ENCODE assay signal across 9 cellular contexts in the genomic region with DNA sequence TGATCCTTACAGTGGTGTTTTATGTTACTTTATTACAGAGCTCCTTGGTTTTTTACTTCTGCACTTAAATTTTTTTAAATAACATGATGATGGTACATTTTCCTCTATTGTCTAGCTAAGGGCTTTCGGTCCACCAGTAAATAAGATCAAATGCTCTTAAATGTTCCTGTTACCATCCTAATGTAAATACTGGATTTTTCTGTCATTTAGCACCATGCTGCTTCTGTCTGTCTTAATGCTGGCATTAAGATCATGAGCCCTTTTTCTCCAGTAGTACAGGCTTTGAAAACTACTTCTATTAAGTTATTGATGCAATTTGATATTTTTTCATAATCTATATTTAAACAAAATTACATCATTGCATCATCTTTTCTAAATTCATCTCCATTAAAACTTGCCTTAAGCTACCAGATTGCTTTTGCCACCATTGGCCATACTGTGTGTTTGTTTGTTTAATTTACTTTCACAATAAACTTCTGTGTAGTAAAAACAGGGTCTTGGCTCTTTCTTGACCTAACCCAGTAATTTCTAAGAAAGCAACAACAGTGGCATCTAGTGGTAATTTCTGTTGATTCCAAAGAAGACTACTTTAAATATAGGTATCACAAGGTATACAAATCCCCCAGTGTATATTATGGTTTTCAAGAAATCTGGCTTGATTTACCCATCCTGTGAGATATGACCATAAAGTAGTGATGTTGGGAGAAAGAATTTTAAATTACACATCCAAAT. TPM values are rescaled to one million over a fixed set of nuclear protein-coding genes. Genes with fewer than 3 reads are reported as not detected.
DNase-seq lines count a peak whose midpoint lies in the region; ATAC-seq and TF ChIP-seq lines count a peak whose summit lies in the region.
"Had no signal": no experiment of that assay in that cellular context is flagged by ENCODE, and none has a peak within 500 bp of the region (broad histone marks: within the 10 kb centered on the region; RNA-seq: fewer than 3 reads in every experiment).

No MANE protein-coding gene starts in this region.

- H3K79me1 ChIP-seq in mesenchymal stem cell (replicated peaks; ENCODE audit: low read length, poor library complexity, severe bottlenecking), result peaks cover 8% of the 10 kb centered on the region

- H2BK5ac ChIP-seq in mesenchymal stem cell (ENCODE audit: low read depth, low read length, poor library complexity, severe bottlenecking), result no peak overlapping the region

- TF ChIP-seq CTCF in DND-41 (IDR thresholded peaks at IDR 0.05; ENCODE audit: borderline replicate concordance, extremely low read depth, low read length, poor library complexity, severe bottlenecking), result peak; percentile 45

- peaks cover 7% of the 10 kb centered on the region for H3K4me1 Mint-ChIP-seq in activated naive CD4-positive, alpha-beta T cell treated with anti-CD3 and anti-CD28 coated beads for 36 hours (ENCODE audit: low read depth)

- no peaks in the 10 kb centered on the region for H3K9me3 ChIP-seq in DND-41 (ENCODE audit: insufficient read depth, low read length, severe bottlenecking)
- no peaks in the 10 kb centered on the region for H3K9me3 ChIP-seq in mesenchymal stem cell (ENCODE audit: control insufficient read depth, low read length)

- no peaks in the 10 kb centered on the region for H3K79me2 ChIP-seq in DND-41 (ENCODE audit: insufficient read depth, low read length)

- intact Hi-C loops in activated naive CD4-positive, alpha-beta T cell treated with anti-CD3 and anti-CD28 coated beads for 36 hours (cut with micrococcal nuclease), result loop anchor here (1.0 to 5.0 kb wide), 3 partner anchors 43 to 123 kb away; no protein-coding TSS in a partner anchor

- H4K91ac ChIP-seq in mesenchymal stem cell (ENCODE audit: low read length), result no peak overlapping the region

- H3K9ac ChIP-seq in DND-41 (ENCODE audit: low read depth, low read length), result no peak overlapping the region
- peak overlapping the region; percentile 0 for H3K9ac ChIP-seq in mesenchymal stem cell (ENCODE audit: low read length)

- H2BK12ac ChIP-seq in mesenchymal stem cell (ENCODE audit: low read length in 2 of 2), result no peak overlapping the region

- H4K8ac ChIP-seq in mesenchymal stem cell (ENCODE audit: low read length), result no peak overlapping the region

- no peak overlapping the region for H3K4me3 ChIP-seq in DND-41 (ENCODE audit: low read depth in 1 of 2, low read length in 2 of 2)
- no peak overlapping the region for H3K4me3 ChIP-seq in mesenchymal stem cell (ENCODE audit: insufficient read depth in 1 of 2, low read depth in 1 of 2, low read length in 2 of 2)

- H3K36me3 ChIP-seq in DND-41 (ENCODE audit: insufficient read depth, low read length) (peaks cover 39% of the 10 kb centered on the region), mesenchymal stem cell (ENCODE audit: control insufficient read depth in 1 of 2, insufficient read depth in 2 of 2, low read depth in 1 of 2, low read length in 2 of 2) (peaks cover 3 to 13% of the 10 kb centered on the region in 2 experiments)

- H3K4me2 ChIP-seq in DND-41 (ENCODE audit: insufficient read depth, low read length) (no peak overlapping the region), mesenchymal stem cell (ENCODE audit: low read length, poor library complexity, severe bottlenecking) (no peak overlapping the region)

- 100% methylated on average over 1 of the region's 1 CpG for WGBS in mesenchymal stem cell

- ATAC-seq in DND-41 (ENCODE audit: insufficient read depth, low read depth), result no peak

- no peak overlapping the region for H3K23ac ChIP-seq in mesenchymal stem cell (ENCODE audit: low read length in 2 of 2)

- no peaks in the 10 kb centered on the region; the same call in 1 of the 2 replicates for H4K20me1 ChIP-seq in DND-41 (ENCODE audit: insufficient read depth, low read length)

- H3K4ac ChIP-seq in mesenchymal stem cell (ENCODE audit: low read depth in 1 of 2, low read length in 2 of 2), result no peak overlapping the region

- DNase-seq in DND-41, result no peak
- DNase-seq in HT-29 (ENCODE audit: low spot score), result peak; percentile 37
- DNase-seq in astrocyte of the hippocampus (ENCODE audit: low read depth, low spot score), result peak; percentile 50
- DNase-seq in mesenchymal stem cell, result peak; percentile 67
- DNase-seq in NCI-H748 treated with DMSO at 0.1 percent for 48 hours (lab: John Stamatoyannopoulos, UW), result no peak
- no peak for DNase-seq in NCI-H146 (lab: John Stamatoyannopoulos, UW)
- no peak for DNase-seq in activated naive CD4-positive, alpha-beta T cell treated with anti-CD3 and anti-CD28 coated beads for 36 hours
- no peak for DNase-seq in NCI-H146 treated with DMSO at 0.1 percent for 48 hours (lab: John Stamatoyannopoulos, UW; ENCODE audit: unreplicated experiment)
- DNase-seq: NCI-H187 treated with DMSO at 0.1 percent for 48 hours had no signal

- H3K27me3 Mint-ChIP-seq in activated naive CD4-positive, alpha-beta T cell treated with anti-CD3 and anti-CD28 coated beads for 36 hours (ENCODE audit: low read depth), result no peaks in the 10 kb centered on the region

- H2BK15ac ChIP-seq in mesenchymal stem cell (ENCODE audit: low read depth, poor library complexity, severe bottlenecking), result no peak overlapping the region

- H2AFZ ChIP-seq in DND-41 (ENCODE audit: low read depth, low read length) (no peak overlapping the region), mesenchymal stem cell (ENCODE audit: low read depth, low read length) (no peak overlapping the region)

- no peak overlapping the region for H3K27ac Mint-ChIP-seq in activated naive CD4-positive, alpha-beta T cell treated with anti-CD3 and anti-CD28 coated beads for 36 hours

- H3K18ac ChIP-seq in mesenchymal stem cell (ENCODE audit: low read depth in 1 of 2, low read length in 2 of 2), result no peak overlapping the region

- no peaks in the 10 kb centered on the region for H3K9me3 Mint-ChIP-seq in activated naive CD4-positive, alpha-beta T cell treated with anti-CD3 and anti-CD28 coated beads for 36 hours

- H3K27me3 ChIP-seq in DND-41 (ENCODE audit: insufficient read depth, low read length, poor library complexity) (no peaks in the 10 kb centered on the region), mesenchymal stem cell (ENCODE audit: control insufficient read depth in 1 of 2, insufficient read depth in 1 of 2, low read length in 2 of 2) (no peaks in the 10 kb centered on the region)

- CTCF ChIA-PET in activated naive CD4-positive, alpha-beta T cell treated with anti-CD3 and anti-CD28 coated beads for 36 hours (lab: Charles Lee), result interaction anchor here (0.7 to 4.2 kb wide), 14 partner anchors 9 to 190 kb away, joined by 3 to 41 read pairs (median 4); a partner anchor contains a TSS

- peaks cover 1% of the 10 kb centered on the region for H3K36me3 Mint-ChIP-seq in activated naive CD4-positive, alpha-beta T cell treated with anti-CD3 and anti-CD28 coated beads for 36 hours (ENCODE audit: low read depth)

- H3K4me3 Mint-ChIP-seq in activated naive CD4-positive, alpha-beta T cell treated with anti-CD3 and anti-CD28 coated beads for 36 hours, result no peak overlapping the region

- H2AK5ac ChIP-seq in mesenchymal stem cell (ENCODE audit: low read length, severe bottlenecking), result no peak overlapping the region

- no peak overlapping the region for H3K14ac ChIP-seq in mesenchymal stem cell (ENCODE audit: low read length in 2 of 2)

- H3K27ac ChIP-seq in DND-41 (ENCODE audit: low read length) (no peak overlapping the region), mesenchymal stem cell (ENCODE audit: low read length, poor library complexity, severe bottlenecking) (peak overlapping the region; percentile 35)

- H3K4me1 ChIP-seq in DND-41 (ENCODE audit: insufficient read depth, low read length), result no peaks in the 10 kb centered on the region
- peaks cover 1% of the 10 kb centered on the region for H3K4me1 ChIP-seq in mesenchymal stem cell (ENCODE audit: control insufficient read depth, insufficient read depth, low read depth, low read length)

- no peak overlapping the region for H2BK120ac ChIP-seq in mesenchymal stem cell (ENCODE audit: low read depth, low read length)

RNA-seq across cellular contexts. Expression of a gene that starts 9.0 kb away (rescaled TPM):
- total RNA-seq in HT-29 (2014; rRNA removed; shearing (Covaris generic)), result 13.6 and 15.4 TPM in 2 replicates
- 13.6 TPM for polyA plus RNA-seq in mesenchymal stem cell (2013, experiment 1 of 2)
- 13.0 TPM for polyA plus RNA-seq in mesenchymal stem cell (2013, experiment 2 of 2)
- total RNA-seq in activated naive CD4-positive, alpha-beta T cell treated with anti-CD3 and anti-CD28 coated beads for 36 hours, result 1 to 10 TPM; 7.8 to 8.4 TPM

RNA-seq across cellular contexts. Expression of a gene that starts 50.1 kb away (rescaled TPM):
- 10.7 and 13.5 TPM in 2 replicates for total RNA-seq in HT-29 (2014; rRNA removed; shearing (Covaris generic))
- 32.5 TPM for polyA plus RNA-seq in mesenchymal stem cell (2013, experiment 1 of 2)
- polyA plus RNA-seq in mesenchymal stem cell (2013, experiment 2 of 2), result 32.0 TPM
- 1 to 10 TPM; 1.1 to 1.2 TPM for total RNA-seq in activated naive CD4-positive, alpha-beta T cell treated with anti-CD3 and anti-CD28 coated beads for 36 hours

RNA-seq across cellular contexts. Expression of a gene that starts 59.0 kb away (rescaled TPM):
- 33.6 and 35.4 TPM in 2 replicates for total RNA-seq in HT-29 (2014; rRNA removed; shearing (Covaris generic))
- 11.1 TPM for polyA plus RNA-seq in mesenchymal stem cell (2013, experiment 1 of 2)
- 11.5 TPM for polyA plus RNA-seq in mesenchymal stem cell (2013, experiment 2 of 2)
- 10 to 100 TPM; 17.7 to 21.1 TPM for total RNA-seq in activated naive CD4-positive, alpha-beta T cell treated with anti-CD3 and anti-CD28 coated beads for 36 hours

RNA-seq across cellular contexts. Expression of a gene that starts 59.0 kb away (rescaled TPM):
- 27.7 and 34.6 TPM in 2 replicates for total RNA-seq in HT-29 (2014; rRNA removed; shearing (Covaris generic))
- polyA plus RNA-seq in mesenchymal stem cell (2013, experiment 1 of 2), result 6.1 TPM
- polyA plus RNA-seq in mesenchymal stem cell (2013, experiment 2 of 2), result 5.7 TPM
- 10 to 100 TPM; 13.8 to 15.3 TPM for total RNA-seq in activated naive CD4-positive, alpha-beta T cell treated with anti-CD3 and anti-CD28 coated beads for 36 hours

Comparison
In these comparisons a context has a peak if more than half of its experiments do, and no peak if none do; other contexts are left out.
1. DNase-seq: peak in HT-29 (single experiment), astrocyte of the hippocampus (single experiment) and mesenchymal stem cell (single experiment); none in DND-41 (single experiment), NCI-H748 treated with DMSO at 0.1 percent for 48 hours (single experiment), NCI-H146 (single experiment), activated naive CD4-positive, alpha-beta T cell treated with anti-CD3 and anti-CD28 coated beads for 36 hours (single experiment) and NCI-H146 treated with DMSO at 0.1 percent for 48 hours (single experiment).